ENCODE assay signal across 1 cellular context in genomic region chr2:170020777-170021176, GRCh38.
TF ChIP-seq lines count a peak whose summit lies in the region.

No MANE protein-coding gene starts in this region.

TF ChIP-seq in K562, 482 proteins besides CTCF, POLR2A, EP300 and RAD21 (continued from another document):
- TF ChIP-seq AFF4 (CRISPR knock-in tag; IDR thresholded peaks at IDR 0.05) = no peak
- TF ChIP-seq DIDO1 (tag; IDR thresholded peaks at IDR 0.05; ENCODE audit: low read depth) = no peak
- no peak for TF ChIP-seq ZNF592 (IDR thresholded peaks at IDR 0.05)
- TF ChIP-seq XRCC5 (IDR thresholded peaks at IDR 0.05; ENCODE audit: low read depth, low read length) = no peak
- no peak for TF ChIP-seq NUFIP1 (IDR thresholded peaks at IDR 0.05; ENCODE audit: partially characterized antibody)
- TF ChIP-seq RBM15 (IDR thresholded peaks at IDR 0.05; ENCODE audit: insufficient read depth, low read length) = no peak
- TF ChIP-seq ZNF583 (CRISPR knock-in tag; IDR thresholded peaks at IDR 0.05) = no peak
- TF ChIP-seq TFAM (CRISPR knock-in tag; conservative IDR thresholded peaks at IDR 0.05) = no peak
- TF ChIP-seq TBP (optimal IDR thresholded peaks at IDR 0.05; ENCODE audit: low read depth, low read length) = no peak
